In genomic region chr9:92133949-92134604, GRCh38 we compare ENCODE assay signal across 1 cellular context.
TF ChIP-seq lines count a peak whose summit lies in the region.

No MANE protein-coding gene starts in this region.

TF ChIP-seq in HepG2, 621 proteins besides CTCF, POLR2A, EP300 and RAD21 (continued from another document and continues in another):
- TF ChIP-seq HDAC6 (IDR thresholded peaks at IDR 0.05; ENCODE audit: low read depth, low read length) (no peak), KAT7 (CRISPR knock-in tag; IDR thresholded peaks at IDR 0.05; ENCODE audit: borderline replicate concordance) (no peak), HMGXB3 (CRISPR knock-in tag; IDR thresholded peaks at IDR 0.05; ENCODE audit: borderline replicate concordance) (peak; percentile 62; the same call in 1 of the 2 replicates), ZNF784 (CRISPR knock-in tag; IDR thresholded peaks at IDR 0.05; ENCODE audit: borderline replicate concordance) (no peak), ZNF652 (CRISPR knock-in tag; IDR thresholded peaks at IDR 0.05; ENCODE audit: borderline replicate concordance, low read depth) (no peak), PLRG1 (conservative IDR thresholded peaks at IDR 0.05) (no peak), ZNF598 (CRISPR knock-in tag; IDR thresholded peaks at IDR 0.05; ENCODE audit: borderline replicate concordance) (peak; percentile 58; the same call in 1 of the 2 replicates), FOXO1 (CRISPR knock-in tag; IDR thresholded peaks at IDR 0.05) (peak; percentile 16; the same call in 1 of the 2 replicates), TAF15 (IDR thresholded peaks at IDR 0.05; ENCODE audit: low read depth, low read length, poor library complexity, severe bottlenecking) (no peak), ZBTB3 (CRISPR knock-in tag; IDR thresholded peaks at IDR 0.05; ENCODE audit: borderline replicate concordance, low read depth) (no peak), ZGPAT (CRISPR knock-in tag; IDR thresholded peaks at IDR 0.05) (peak; percentile 37; the same call in 1 of the 2 replicates), ZNF770 (CRISPR knock-in tag; IDR thresholded peaks at IDR 0.05) (no peak), ZNF7 (CRISPR knock-in tag; IDR thresholded peaks at IDR 0.05) (no peak), ZNF574 (CRISPR knock-in tag; IDR thresholded peaks at IDR 0.05) (peak; percentile 33; the same call in 1 of the 2 replicates), SP5 (CRISPR knock-in tag; IDR thresholded peaks at IDR 0.05; ENCODE audit: borderline replicate concordance, low read depth) (peak; percentile 58; the same call in 1 of the 2 replicates), HINFP (CRISPR knock-in tag; IDR thresholded peaks at IDR 0.05; ENCODE audit: low read depth) (no peak), SYNCRIP (IDR thresholded peaks at IDR 0.05; ENCODE audit: insufficient read depth, low read depth, low read length) (no peak), ATF2 (CRISPR knock-in tag; IDR thresholded peaks at IDR 0.05) (peak; percentile 67), NFKB2 (CRISPR knock-in tag; IDR thresholded peaks at IDR 0.05; ENCODE audit: borderline replicate concordance) (no peak), TBX2 (CRISPR knock-in tag; IDR thresholded peaks at IDR 0.05; ENCODE audit: borderline replicate concordance) (0 out of 2 replicates have a peak, but pooled peaks have one; percentile 33), ZNF24 (IDR thresholded peaks at IDR 0.05) (no peak), RXRA (CRISPR knock-in tag; IDR thresholded peaks at IDR 0.05) (peak; percentile 51; the same call in 1 of the 2 replicates), TFDP2 (CRISPR knock-in tag; IDR thresholded peaks at IDR 0.05) (0 out of 2 replicates have a peak, but pooled peaks have one; percentile 23), ATRX (CRISPR knock-in tag; IDR thresholded peaks at IDR 0.05; ENCODE audit: borderline replicate concordance) (no peak), KDM3A (CRISPR knock-in tag; IDR thresholded peaks at IDR 0.05; ENCODE audit: low read depth) (0 out of 2 replicates have a peak, but pooled peaks have one; percentile 68), ZNF747 (CRISPR knock-in tag; IDR thresholded peaks at IDR 0.05; ENCODE audit: borderline replicate concordance) (no peak), ZNF382 (CRISPR knock-in tag; IDR thresholded peaks at IDR 0.05; ENCODE audit: borderline replicate concordance) (no peak), SAP130 (CRISPR knock-in tag; IDR thresholded peaks at IDR 0.05; ENCODE audit: low read depth) (peak; percentile 50), ZNF891 (CRISPR knock-in tag; IDR thresholded peaks at IDR 0.05) (no peak), REPIN1 (CRISPR knock-in tag; IDR thresholded peaks at IDR 0.05; ENCODE audit: borderline replicate concordance, low read depth) (peak; percentile 45; the same call in 1 of the 2 replicates), ZNF605 (CRISPR knock-in tag; IDR thresholded peaks at IDR 0.05) (no peak), HHEX (CRISPR knock-in tag; IDR thresholded peaks at IDR 0.05) (no peak), MXI1 (IDR thresholded peaks at IDR 0.05; ENCODE audit: borderline replicate concordance, low read depth, low read length) (peak; percentile 15; the same call in 1 of the 3 replicates), MIER3 (CRISPR knock-in tag; IDR thresholded peaks at IDR 0.05; ENCODE audit: borderline replicate concordance) (0 out of 2 replicates have a peak, but pooled peaks have one; percentile 52), SSRP1 (CRISPR knock-in tag; IDR thresholded peaks at IDR 0.05) (no peak), ZNF704 (CRISPR knock-in tag; IDR thresholded peaks at IDR 0.05; ENCODE audit: borderline replicate concordance) (no peak), MAFG (CRISPR knock-in tag; IDR thresholded peaks at IDR 0.05) (no peak), PATZ1 (CRISPR knock-in tag; IDR thresholded peaks at IDR 0.05) (peak; percentile 34; the same call in 1 of the 2 replicates), ZNF569 (CRISPR knock-in tag; IDR thresholded peaks at IDR 0.05; ENCODE audit: borderline replicate concordance) (no peak), RBM22 (optimal IDR thresholded peaks at IDR 0.05; ENCODE audit: low read length) (no peak), PRPF4 (IDR thresholded peaks at IDR 0.05; ENCODE audit: low read depth, low read length, poor library complexity, severe bottlenecking) (no peak)
